Comparison of ENCODE assay signal across 11 cellular contexts in genomic region chr9:130034570-130034969, GRCh38. TPM values are rescaled to one million over a fixed set of nuclear protein-coding genes. Genes with fewer than 3 reads are reported as not detected.
DNase-seq lines count a peak whose midpoint lies in the region; ATAC-seq and TF ChIP-seq lines count a peak whose summit lies in the region.
"Had no signal": no experiment of that assay in that cellular context is flagged by ENCODE, and none has a peak within 500 bp of the region (broad histone marks: within the 10 kb centered on the region; RNA-seq: fewer than 3 reads in every experiment).

No MANE protein-coding gene starts in this region.

- no peaks in the 10 kb centered on the region for H3K36me3 ChIP-seq in fibroblast of lung (ENCODE audit: control insufficient read depth, insufficient read depth, low read length)

- CTCF ChIA-PET in activated naive CD4-positive, alpha-beta T cell treated with anti-CD3 and anti-CD28 coated beads for 36 hours (lab: Charles Lee), result interaction anchor here (0.7 to 1.7 kb wide), 4 partner anchors 11 to 148 kb away, joined by 3 to 8 read pairs (median 4); no protein-coding TSS in a partner anchor

- H4K20me1 ChIP-seq in fibroblast of lung (ENCODE audit: control insufficient read depth, extremely low read depth, insufficient read depth, low read length), result no peaks in the 10 kb centered on the region

- H3K4me1 ChIP-seq in fibroblast of lung (ENCODE audit: control insufficient read depth, extremely low read depth, insufficient read depth, low read length), result peaks cover 8% of the 10 kb centered on the region

- H3K79me2 ChIP-seq in fibroblast of lung (ENCODE audit: control insufficient read depth, insufficient read depth, low read length), result peaks cover 34% of the 10 kb centered on the region

- no peak overlapping the region for H3K27ac ChIP-seq in fibroblast of lung (ENCODE audit: insufficient read depth, low read length)
- H3K27ac ChIP-seq: testis had no signal

- H3K9ac ChIP-seq in fibroblast of lung (ENCODE audit: insufficient read depth, low read length), result no peak overlapping the region

- peak; percentile 72 for ATAC-seq in stimulated activated naive CD8-positive, alpha-beta T cell treated with anti-CD3 and anti-CD28 coated beads, Interleukin-15, amount 100 ng/mL, for 72 hours

- H3K27ac Mint-ChIP-seq in activated naive CD4-positive, alpha-beta T cell treated with anti-CD3 and anti-CD28 coated beads for 36 hours, result peak overlapping the region; percentile 95
- peak overlapping the region; percentile 88 for H3K27ac Mint-ChIP-seq in T-helper 2 cell treated with Interferon-gamma antibody and Interleukin-4, amounts not matched to agents 5 μg/mL and 100 μg/mL, for 36 hours
- peak overlapping the region; percentile 82 to 94 for H3K27ac Mint-ChIP-seq in stimulated activated naive CD8-positive, alpha-beta T cell treated with anti-CD3 and anti-CD28 coated beads, Interleukin-15, amount 100 ng/mL, for 72 hours

- no peaks in the 10 kb centered on the region for H3K9me3 ChIP-seq in fibroblast of lung (ENCODE audit: control insufficient read depth, insufficient read depth, low read depth, low read length)
- H3K9me3 ChIP-seq: testis had no signal

- peak overlapping the region; percentile 17 for H3K4me2 ChIP-seq in fibroblast of lung (ENCODE audit: extremely low read depth, insufficient read depth, low read length)

- TF ChIP-seq CTCF in fibroblast of lung (conservative IDR thresholded peaks at IDR 0.05 in 1 of 2, IDR thresholded peaks at IDR 0.05 in 1 of 2; ENCODE audit: low read depth in 1 of 2, low read length in 2 of 2), result no peak

- H3K27me3 Mint-ChIP-seq in activated naive CD4-positive, alpha-beta T cell treated with anti-CD3 and anti-CD28 coated beads for 36 hours (ENCODE audit: low read depth), result no peaks in the 10 kb centered on the region
- H3K27me3 Mint-ChIP-seq in T-helper 2 cell treated with Interferon-gamma antibody and Interleukin-4, amounts not matched to agents 5 μg/mL and 100 μg/mL, for 36 hours (ENCODE audit: low read depth), result no peaks in the 10 kb centered on the region
- H3K27me3 Mint-ChIP-seq in stimulated activated naive CD8-positive, alpha-beta T cell treated with anti-CD3 and anti-CD28 coated beads, Interleukin-15, amount 100 ng/mL, for 72 hours, result no peaks in the 10 kb centered on the region

- intact Hi-C loops in activated naive CD4-positive, alpha-beta T cell treated with anti-CD3 and anti-CD28 coated beads for 36 hours (cut with micrococcal nuclease), result loop anchor here (1.0 to 10.0 kb wide), 3 partner anchors 14 to 1240 kb away; partner anchors contain the start of gene FAM78A

- peaks cover 90% of the 10 kb centered on the region for H3K4me1 Mint-ChIP-seq in activated naive CD4-positive, alpha-beta T cell treated with anti-CD3 and anti-CD28 coated beads for 36 hours (ENCODE audit: low read depth)
- peaks cover 70% of the 10 kb centered on the region for H3K4me1 Mint-ChIP-seq in T-helper 2 cell treated with Interferon-gamma antibody and Interleukin-4, amounts not matched to agents 5 μg/mL and 100 μg/mL, for 36 hours (ENCODE audit: low read depth)
- H3K4me1 Mint-ChIP-seq in stimulated activated naive CD8-positive, alpha-beta T cell treated with anti-CD3 and anti-CD28 coated beads, Interleukin-15, amount 100 ng/mL, for 72 hours, result peaks cover 89% of the 10 kb centered on the region

- peak overlapping the region; percentile 11 for H3K4me3 Mint-ChIP-seq in activated naive CD4-positive, alpha-beta T cell treated with anti-CD3 and anti-CD28 coated beads for 36 hours
- H3K4me3 Mint-ChIP-seq in T-helper 2 cell treated with Interferon-gamma antibody and Interleukin-4, amounts not matched to agents 5 μg/mL and 100 μg/mL, for 36 hours, result peak overlapping the region; percentile 47
- peak overlapping the region; percentile 53 to 84 for H3K4me3 Mint-ChIP-seq in stimulated activated naive CD8-positive, alpha-beta T cell treated with anti-CD3 and anti-CD28 coated beads, Interleukin-15, amount 100 ng/mL, for 72 hours

- peaks cover 6% of the 10 kb centered on the region for H3K36me3 Mint-ChIP-seq in activated naive CD4-positive, alpha-beta T cell treated with anti-CD3 and anti-CD28 coated beads for 36 hours (ENCODE audit: low read depth)
- peaks cover 37% of the 10 kb centered on the region for H3K36me3 Mint-ChIP-seq in T-helper 2 cell treated with Interferon-gamma antibody and Interleukin-4, amounts not matched to agents 5 μg/mL and 100 μg/mL, for 36 hours (ENCODE audit: low read depth)

- peak; percentile 61 for DNase-seq in activated naive CD4-positive, alpha-beta T cell treated with anti-CD3 and anti-CD28 coated beads for 36 hours
- DNase-seq in activated naive CD4-positive, alpha-beta T cell treated with Interleukin-2 at 50 U/mL for 16 hours, result no peak
- DNase-seq in T-helper 2 cell treated with Interferon-gamma antibody and Interleukin-4, amounts not matched to agents 5 μg/mL and 100 μg/mL, for 36 hours (ENCODE audit: low spot score), result no peak
- DNase-seq in fibroblast of lung (ENCODE audit: low read depth in 2 of 2), result peak; percentile 82 to 83
- peak in 1 of 2 donors; percentile 35 for DNase-seq in stimulated activated naive CD8-positive, alpha-beta T cell treated with anti-CD3 and anti-CD28 coated beads, Interleukin-15, amount 100 ng/mL, for 72 hours
- DNase-seq in mucosa of gallbladder (ENCODE audit: low spot score), result no peak
- no peak for DNase-seq in NCI-H2029 treated with DMSO at 0.1 percent for 48 hours (lab: John Stamatoyannopoulos, UW)
- DNase-seq in SHP77 treated with DMSO at 0.1 percent for 48 hours (lab: John Stamatoyannopoulos, UW), result no peak
- DNase-seq: COR-L47, retina, testis had no signal

- H3K4me3 ChIP-seq in fibroblast of lung (replicated peaks in 1 of 4; ENCODE audit: control extremely low read depth in 1 of 4, insufficient read depth in 1 of 4, low read depth in 3 of 4, low read length in 4 of 4), result no peak overlapping the region
- H3K4me3 ChIP-seq: testis had no signal

- H2AFZ ChIP-seq in fibroblast of lung (ENCODE audit: low read length), result no peak overlapping the region

- H3K27me3 ChIP-seq in fibroblast of lung (ENCODE audit: control insufficient read depth, insufficient read depth, low read length), result no peaks in the 10 kb centered on the region
- H3K27me3 ChIP-seq: testis had no signal

- H3K9me3 Mint-ChIP-seq in activated naive CD4-positive, alpha-beta T cell treated with anti-CD3 and anti-CD28 coated beads for 36 hours, result no peaks in the 10 kb centered on the region
- no peaks in the 10 kb centered on the region for H3K9me3 Mint-ChIP-seq in T-helper 2 cell treated with Interferon-gamma antibody and Interleukin-4, amounts not matched to agents 5 μg/mL and 100 μg/mL, for 36 hours
- H3K9me3 Mint-ChIP-seq in stimulated activated naive CD8-positive, alpha-beta T cell treated with anti-CD3 and anti-CD28 coated beads, Interleukin-15, amount 100 ng/mL, for 72 hours, result no peaks in the 10 kb centered on the region

RNA-seq across cellular contexts. Expression of gene FNBP1, which starts 8.4 kb away (rescaled TPM):
- 100 to 1,000 TPM; 126 to 128 TPM for total RNA-seq in activated naive CD4-positive, alpha-beta T cell treated with anti-CD3 and anti-CD28 coated beads for 36 hours
- total RNA-seq in fibroblast of lung, result 33.6 and 44.3 TPM in 2 replicates
- polyA plus RNA-seq in fibroblast of lung, result 20.8 and 21.9 TPM in 2 replicates
- polyA plus RNA-seq in fibroblast of lung (2012), result 23.5 and 25.9 TPM in 2 replicates
- 15.5 and 18.9 TPM in 2 replicates for polyA minus RNA-seq in fibroblast of lung (ENCODE audit: low replicate concordance)
- total RNA-seq in mucosa of gallbladder, result 66.4 TPM

RNA-seq across cellular contexts. Expression of gene GPR107, which starts 19.1 kb away (rescaled TPM):
- 10 to 100 TPM; 19.0 to 20.0 TPM for total RNA-seq in activated naive CD4-positive, alpha-beta T cell treated with anti-CD3 and anti-CD28 coated beads for 36 hours
- 19.8 and 27.6 TPM in 2 replicates for total RNA-seq in fibroblast of lung
- polyA plus RNA-seq in fibroblast of lung, result 35.0 and 43.5 TPM in 2 replicates
- 27.9 and 37.2 TPM in 2 replicates for polyA plus RNA-seq in fibroblast of lung (2012)
- polyA minus RNA-seq in fibroblast of lung (ENCODE audit: low replicate concordance), result 22.3 TPM in 2 replicates
- 39.6 TPM for total RNA-seq in mucosa of gallbladder

Comparison
In these comparisons a context has a peak if more than half of its experiments do, and no peak if none do; other contexts are left out.
1. DNase-seq: peak in activated naive CD4-positive, alpha-beta T cell treated with anti-CD3 and anti-CD28 coated beads for 36 hours (single experiment) and fibroblast of lung (2 of 2); none in activated naive CD4-positive, alpha-beta T cell treated with Interleukin-2 at 50 U/mL for 16 hours (single experiment), T-helper 2 cell treated with Interferon-gamma antibody and Interleukin-4, amounts not matched to agents 5 μg/mL and 100 μg/mL, for 36 hours (single experiment), mucosa of gallbladder (single experiment), NCI-H2029 treated with DMSO at 0.1 percent for 48 hours (single experiment) and SHP77 treated with DMSO at 0.1 percent for 48 hours (single experiment).
2. H3K4me3 Mint-ChIP-seq: peak in every context shown above with its lines; median percentile 68 in stimulated activated naive CD8-positive, alpha-beta T cell treated with anti-CD3 and anti-CD28 coated beads, Interleukin-15, amount 100 ng/mL, for 72 hours; 47 in T-helper 2 cell treated with Interferon-gamma antibody and Interleukin-4, amounts not matched to agents 5 μg/mL and 100 μg/mL, for 36 hours; 11 in activated naive CD4-positive, alpha-beta T cell treated with anti-CD3 and anti-CD28 coated beads for 36 hours.
3. Peak in every context shown above with its lines, with median percentiles within 50 percentile points of each other: H3K27ac Mint-ChIP-seq.